In the genomic region with DNA sequence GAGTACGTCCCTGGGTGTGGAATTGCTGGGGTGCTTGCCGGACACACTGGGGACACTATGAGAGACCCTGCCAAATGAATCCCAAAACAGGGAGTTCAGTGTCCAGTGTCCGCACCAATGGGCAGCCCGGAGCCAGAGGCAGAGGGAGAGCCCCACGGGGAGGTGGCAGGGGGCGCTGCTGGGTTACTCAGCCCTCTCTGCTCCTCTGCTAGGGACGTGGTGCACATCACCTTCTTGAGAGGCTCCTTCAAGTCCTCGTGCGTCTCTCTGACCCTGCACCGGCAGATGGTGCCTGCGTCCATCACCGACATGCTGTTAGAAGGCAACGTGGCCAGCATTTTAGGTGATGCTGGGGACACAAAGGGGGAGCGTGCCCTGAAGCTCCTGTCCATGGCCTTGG, we compare ENCODE assay signal across 10 cellular contexts. TPM values are rescaled to one million over a fixed set of nuclear protein-coding genes. Genes with fewer than 3 reads are reported as not detected.
DNase-seq lines count a peak whose midpoint lies in the region; ATAC-seq and TF ChIP-seq lines count a peak whose summit lies in the region.
"Had no signal": no experiment of that assay in that cellular context is flagged by ENCODE, and none has a peak within 500 bp of the region (broad histone marks: within the 10 kb centered on the region; RNA-seq: fewer than 3 reads in every experiment).

No MANE protein-coding gene starts in this region.

- H3K27ac Mint-ChIP-seq in glutamatergic neuron (ENCODE audit: unreplicated experiment), result no peak overlapping the region
- H3K27ac Mint-ChIP-seq: activated T-helper 2 cell treated with anti-CD3 and anti-CD28 coated beads, Interferon-gamma antibody, Interleukin-2, Interleukin-4, amounts not matched to agents 10 μg/mL and 5 μg/mL and 100 μg/mL, durations not matched to agents 14 hours and 24 hours and 36 hours had no signal

- CTCF ChIA-PET in AG04449 (lab: Yijun Ruan, JAX), result interaction anchor here (0.8 to 1.7 kb wide), 4 partner anchors 9 to 90 kb away, joined by 3 to 5 read pairs (median 4); no protein-coding TSS in a partner anchor

- H3K4me3 Mint-ChIP-seq in glutamatergic neuron (ENCODE audit: unreplicated experiment), result no peak overlapping the region

- ATAC-seq in GM19023 (IDR thresholded peaks at IDR 0.05; ENCODE audit: unreplicated experiment) (no peak), HG03565 (IDR thresholded peaks at IDR 0.05; ENCODE audit: unreplicated experiment) (no peak), GM18519 (IDR thresholded peaks at IDR 0.05; ENCODE audit: low FRiP score, unreplicated experiment) (no peak)

- no peak overlapping the region for H3K4me3 ChIP-seq in AG04449 (ENCODE audit: low read depth, low read length)
- H3K4me3 ChIP-seq: esophagus muscularis mucosa had no signal

- peak; percentile 50 for TF ChIP-seq CTCF in AG04449 (IDR thresholded peaks at IDR 0.05; ENCODE audit: insufficient read depth, low read length, missing control alignments)
- peak; percentile 30; the same call in 1 of the 3 replicates for TF ChIP-seq CTCF in GM12872 (IDR thresholded peaks at IDR 0.05; ENCODE audit: insufficient read depth, low read depth, low read length)
- no peak for TF ChIP-seq CTCF in glutamatergic neuron (IDR thresholded peaks at IDR 0.05; ENCODE audit: partially characterized antibody, unreplicated experiment)

- H3K36me3 Mint-ChIP-seq in glutamatergic neuron (ENCODE audit: unreplicated experiment), result no peaks in the 10 kb centered on the region

- H3K4me1 Mint-ChIP-seq in glutamatergic neuron (ENCODE audit: low read depth, unreplicated experiment), result no peaks in the 10 kb centered on the region

- no peak for DNase-seq in AG04449 (ENCODE audit: low read depth, low spot score)
- peak; percentile 54 for DNase-seq in SK-MEL-5 (ENCODE audit: low read depth, low spot score)
- DNase-seq in glutamatergic neuron, result peak; percentile 53
- no peak for DNase-seq in NCI-H2029 (lab: John Stamatoyannopoulos, UW)

- POLR2A ChIA-PET in AG04449 (lab: Yijun Ruan, JAX), result no interaction called here

- H3K27me3 Mint-ChIP-seq in glutamatergic neuron (ENCODE audit: unreplicated experiment), result peaks cover 2% of the 10 kb centered on the region

- H3K9me3 Mint-ChIP-seq in glutamatergic neuron (ENCODE audit: unreplicated experiment), result peaks cover 2% of the 10 kb centered on the region
- H3K9me3 Mint-ChIP-seq: activated T-helper 2 cell treated with anti-CD3 and anti-CD28 coated beads, Interferon-gamma antibody, Interleukin-2, Interleukin-4, amounts not matched to agents 10 μg/mL and 5 μg/mL and 100 μg/mL, durations not matched to agents 14 hours and 24 hours and 36 hours had no signal

- in situ Hi-C loops in SK-MEL-5 (cut with HindIII; ENCODE audit: low pct_unique_long_range_greater_than_20kb, low sequenced_read_pairs), result no loop called here

RNA-seq across cellular contexts. Expression of gene STKLD1, which starts 20.8 kb away (rescaled TPM):
- 1.4 and 1.7 TPM in 2 replicates for total RNA-seq in SK-MEL-5 (2014; rRNA removed; shearing (Covaris generic))
- polyA plus RNA-seq in SK-MEL-5 (2015; cell fraction: cytosol; rRNA removed), result 1.3 and 1.7 TPM in 2 replicates
- polyA plus RNA-seq in SK-MEL-5 (2015; cell fraction: nucleus; rRNA removed), result 29.9 and 30.4 TPM in 2 replicates
- total RNA-seq in glutamatergic neuron (ENCODE audit: unreplicated experiment), result 2.6 TPM

RNA-seq across cellular contexts. Expression of gene REXO4, which starts 20.9 kb away (rescaled TPM):
- total RNA-seq in SK-MEL-5 (2014; rRNA removed; shearing (Covaris generic)), result 27.3 and 29.2 TPM in 2 replicates
- polyA plus RNA-seq in SK-MEL-5 (2015; cell fraction: cytosol; rRNA removed), result 45.1 and 55.8 TPM in 2 replicates
- 12.8 and 27.1 TPM in 2 replicates for polyA plus RNA-seq in SK-MEL-5 (2015; cell fraction: nucleus; rRNA removed)
- 20.4 TPM for total RNA-seq in glutamatergic neuron (ENCODE audit: unreplicated experiment)

RNA-seq across cellular contexts. Expression of gene SURF4, which starts 21.1 kb away (rescaled TPM):
- 469 and 490 TPM in 2 replicates for total RNA-seq in SK-MEL-5 (2014; rRNA removed; shearing (Covaris generic))
- 430 and 453 TPM in 2 replicates for polyA plus RNA-seq in SK-MEL-5 (2015; cell fraction: cytosol; rRNA removed)
- 102 and 104 TPM in 2 replicates for polyA plus RNA-seq in SK-MEL-5 (2015; cell fraction: nucleus; rRNA removed)
- total RNA-seq in glutamatergic neuron (ENCODE audit: unreplicated experiment), result 111 TPM

RNA-seq across cellular contexts. Expression of gene ADAMTS13, which starts 25.2 kb away (rescaled TPM):
- 0.67 and 1.7 TPM in 2 replicates for total RNA-seq in SK-MEL-5 (2014; rRNA removed; shearing (Covaris generic))
- 3.7 and 4.7 TPM in 2 replicates for polyA plus RNA-seq in SK-MEL-5 (2015; cell fraction: cytosol; rRNA removed)
- 43.7 and 44.2 TPM in 2 replicates for polyA plus RNA-seq in SK-MEL-5 (2015; cell fraction: nucleus; rRNA removed)
- total RNA-seq in glutamatergic neuron (ENCODE audit: unreplicated experiment), result 27.9 TPM

RNA-seq across cellular contexts. Expression of gene SURF2, which starts 40.6 kb away (rescaled TPM):
- total RNA-seq in SK-MEL-5 (2014; rRNA removed; shearing (Covaris generic)), result 35.8 and 39.3 TPM in 2 replicates
- polyA plus RNA-seq in SK-MEL-5 (2015; cell fraction: cytosol; rRNA removed), result 34.6 and 68.0 TPM in 2 replicates
- polyA plus RNA-seq in SK-MEL-5 (2015; cell fraction: nucleus; rRNA removed), result 8.2 and 11.0 TPM in 2 replicates
- 24.0 TPM for total RNA-seq in glutamatergic neuron (ENCODE audit: unreplicated experiment)

Comparison
In these comparisons a context has a peak if more than half of its experiments do, and no peak if none do; other contexts are left out.
1. DNase-seq: peak in SK-MEL-5 (single experiment) and glutamatergic neuron (single experiment); none in AG04449 (single experiment) and NCI-H2029 (single experiment).